Comparison of ENCODE assay signal across 9 cellular contexts in the genomic region with DNA sequence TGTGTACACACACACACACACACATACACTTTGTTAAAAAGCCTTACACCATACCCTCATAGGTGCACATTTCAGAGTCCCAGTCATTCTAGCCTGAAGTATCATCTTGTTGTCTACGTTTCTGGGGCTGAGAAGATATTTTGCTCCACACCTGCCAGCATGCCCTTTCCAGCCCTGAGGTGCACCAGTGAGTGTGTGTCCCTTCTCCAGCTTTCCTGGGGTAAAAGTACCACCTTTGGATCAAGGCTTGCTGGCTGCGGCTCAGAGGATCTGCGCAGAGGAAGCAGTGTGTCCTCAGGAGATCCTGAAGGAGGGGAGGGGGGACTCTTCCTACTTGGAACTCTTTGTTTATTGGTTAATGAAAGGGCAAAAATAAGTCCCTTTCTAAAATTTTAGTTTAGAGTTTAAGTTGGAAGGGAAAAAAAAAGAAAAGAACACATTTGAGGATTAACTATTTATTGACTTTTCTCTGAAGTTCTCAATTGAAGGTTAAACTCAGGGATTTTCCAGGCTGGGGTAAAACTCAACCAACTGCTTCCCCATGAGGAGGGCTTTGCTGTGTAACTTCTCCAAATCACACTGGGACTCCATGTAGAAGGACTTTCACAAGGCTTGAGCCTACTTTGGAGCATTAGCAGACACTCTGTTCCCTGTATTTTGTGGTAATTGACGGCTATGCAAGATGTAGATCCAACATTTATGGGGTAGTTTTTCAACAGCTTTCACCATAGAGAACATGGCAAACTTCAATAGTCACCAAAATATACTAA.
A peak's percentile ranks its signal among the peaks of the same experiment; 100 is the strongest.
DNase-seq lines count a peak whose midpoint lies in the region; ATAC-seq and TF ChIP-seq lines count a peak whose summit lies in the region.
"Had no signal": no experiment of that assay in that cellular context is flagged by ENCODE, and none has a peak within 500 bp of the region (broad histone marks: within the 10 kb centered on the region; RNA-seq: fewer than 3 reads in every experiment).

No MANE protein-coding gene starts in this region.

- ATAC-seq in HG02840 (IDR thresholded peaks at IDR 0.05; ENCODE audit: low FRiP score, unreplicated experiment) (no peak), GM19452 (IDR thresholded peaks at IDR 0.05; ENCODE audit: unreplicated experiment) (no peak)

- no peaks in the 10 kb centered on the region for H3K36me3 ChIP-seq in A673 (ENCODE audit: insufficient read depth, low read length, poor library complexity, severe bottlenecking)
- no peaks in the 10 kb centered on the region for H3K36me3 ChIP-seq in brain microvascular endothelial cell (replicated peaks)
- no peaks in the 10 kb centered on the region for H3K36me3 ChIP-seq in mucosa of rectum (ENCODE audit: control insufficient read depth in 2 of 2, insufficient read depth in 2 of 2, low read length in 2 of 2)
- H3K36me3 ChIP-seq: ovary had no signal

- CTCF ChIA-PET in A673 (lab: Charles Lee), result no interaction called here

- H3K4me1 ChIP-seq in A673 (ENCODE audit: insufficient read depth, low read length, poor library complexity, severe bottlenecking), result peaks cover 51% of the 10 kb centered on the region
- peaks cover 0 to 6% of the 10 kb centered on the region in 2 donors for H3K4me1 ChIP-seq in mucosa of rectum (ENCODE audit: control insufficient read depth in 2 of 2, insufficient read depth in 2 of 2, low read length in 2 of 2)

- H3K27ac ChIP-seq in A673 (ENCODE audit: low read depth, low read length, poor library complexity, severe bottlenecking), result peak overlapping the region; percentile 84
- no peak overlapping the region for H3K27ac ChIP-seq in brain microvascular endothelial cell
- peak overlapping the region; percentile 68 to 86 for H3K27ac ChIP-seq in mucosa of rectum (ENCODE audit: low read depth in 2 of 2, low read length in 2 of 2)
- H3K27ac ChIP-seq: ovary had no signal

- in situ Hi-C loops in brain microvascular endothelial cell (cut with HindIII; ENCODE audit: low pct_ligation_motif_present, low sequenced_read_pairs), result loop anchor here (25.0 kb wide), 1 partner anchor 104 kb away; no protein-coding TSS in a partner anchor

- TF ChIP-seq CTCF in A673 (conservative IDR thresholded peaks at IDR 0.05; ENCODE audit: low read depth, low read length), result no peak
- TF ChIP-seq CTCF in HFF-Myc (IDR thresholded peaks at IDR 0.05; ENCODE audit: low read depth, low read length, missing control alignments), result no peak
- TF ChIP-seq CTCF in brain microvascular endothelial cell (IDR thresholded peaks at IDR 0.05; ENCODE audit: low read depth, low read length, missing control alignments), result no peak

- BruUV-seq in A673 (replicated peaks; lab: Mats Ljungman, UMichigan), result TSS peak; percentile 13

- DNase-seq in A673 (ENCODE audit: low spot score) (peak; percentile 44), HFF-Myc (ENCODE audit: extremely low read depth, low read depth) (no peak), brain microvascular endothelial cell (no peak), NCI-H2196 (lab: John Stamatoyannopoulos, UW; ENCODE audit: unreplicated experiment) (no peak)
- no peak for DNase-seq in activated CD4-positive, CD25-positive, alpha-beta regulatory T cell treated with anti-CD3 and anti-CD28 coated beads, Interleukin-2, amount 50 U/mL, for 72 hours
- DNase-seq: ovary had no signal

- H3K4me3 ChIP-seq in A673 (ENCODE audit: low read depth, low read length, poor library complexity, severe bottlenecking) (peak overlapping the region; percentile 54), HFF-Myc (replicated peaks; ENCODE audit: low read depth, low read length) (peak overlapping the region; percentile 68), brain microvascular endothelial cell (ENCODE audit: low read depth, low read length) (peak overlapping the region; percentile 59), mucosa of rectum (ENCODE audit: low read length in 2 of 2) (peak overlapping the region; percentile 74 to 89)

- H3K9me3 ChIP-seq in A673 (ENCODE audit: low read depth, low read length, poor library complexity, severe bottlenecking) (no peaks in the 10 kb centered on the region), mucosa of rectum (ENCODE audit: control insufficient read depth in 2 of 2, low read length in 2 of 2) (no peaks in the 10 kb centered on the region)
- H3K9me3 ChIP-seq: ovary had no signal

- H3K9ac ChIP-seq in mucosa of rectum (ENCODE audit: low read depth in 1 of 2, low read length in 2 of 2), result peak overlapping the region; percentile 65 to 72

- H3K27me3 ChIP-seq in A673 (replicated peaks; ENCODE audit: insufficient read depth, low read depth, low read length, poor library complexity) (no peaks in the 10 kb centered on the region), brain microvascular endothelial cell (replicated peaks) (no peaks in the 10 kb centered on the region), mucosa of rectum (ENCODE audit: control insufficient read depth in 2 of 2, insufficient read depth in 2 of 2, low read length in 2 of 2) (no peaks in the 10 kb centered on the region)
- H3K27me3 ChIP-seq: ovary had no signal

- POLR2A ChIA-PET in A673 (lab: Charles Lee; ENCODE audit: low non-redundant PET), result no interaction called here

- intact Hi-C loops in A673 (cut with micrococcal nuclease; ENCODE audit: unreplicated experiment), result loop anchor here (5.0 to 10.0 kb wide), 2 partner anchors 81 to 111 kb away; no protein-coding TSS in a partner anchor
